In the genomic region with DNA sequence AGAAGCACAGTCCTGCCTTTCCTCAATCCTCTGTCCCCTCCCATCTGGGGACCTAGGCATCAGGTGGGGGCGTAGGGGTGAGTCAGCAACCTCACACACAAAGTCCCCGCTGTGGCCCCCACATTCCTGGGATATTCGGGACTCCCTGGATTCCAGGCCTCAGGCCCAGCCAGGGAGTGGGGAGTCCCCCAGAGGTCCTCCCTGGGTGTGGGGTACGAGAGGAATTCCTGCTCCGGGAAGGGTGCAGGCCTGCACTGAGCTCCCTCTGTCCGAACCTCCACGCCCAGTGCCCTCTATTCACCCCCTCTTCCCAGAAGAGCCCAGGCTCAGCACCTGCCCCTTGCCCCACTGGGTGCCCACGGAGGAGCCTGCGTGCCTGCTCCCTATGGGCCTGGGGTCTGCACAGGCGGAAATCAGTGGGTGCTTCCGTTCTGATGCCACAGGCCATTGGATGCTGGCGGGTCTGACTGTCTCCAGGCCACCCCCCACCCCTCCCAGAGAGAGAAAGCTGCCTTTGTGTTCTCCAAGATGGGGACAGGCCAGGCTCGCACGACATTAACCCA, we compare ENCODE assay signal across 14 cellular contexts. TPM values are rescaled to one million over a fixed set of nuclear protein-coding genes. Genes with fewer than 3 reads are reported as not detected.
A peak's percentile ranks its signal among the peaks of the same experiment; 100 is the strongest.
DNase-seq lines count a peak whose midpoint lies in the region; ATAC-seq, FAIRE-seq and TF ChIP-seq lines count a peak whose summit lies in the region.
"Had no signal": no experiment of that assay in that cellular context is flagged by ENCODE, and none has a peak within 500 bp of the region (broad histone marks: within the 10 kb centered on the region; RNA-seq: fewer than 3 reads in every experiment).

No MANE protein-coding gene starts in this region.

- H3K27me3 Mint-ChIP-seq in GM23338 (ENCODE audit: insufficient read depth, low read depth, poor library complexity) (peaks cover 56% of the 10 kb centered on the region), astrocyte (ENCODE audit: low read depth, unreplicated experiment) (peaks cover 2% of the 10 kb centered on the region)

- peak; percentile 60 for ATAC-seq in GM23338
- no peak for ATAC-seq in HG02884 (IDR thresholded peaks at IDR 0.05; ENCODE audit: unreplicated experiment)
- ATAC-seq in GM18517 (IDR thresholded peaks at IDR 0.05; ENCODE audit: unreplicated experiment) = no peak
- ATAC-seq: stimulated activated naive B cell treated with anti-CD40 and anti-IgM and Interleukin-4, amounts not matched to agents 10 μg/mL and 1 μg/mL and 100 μg/mL, for 72 hours had no signal

- H3K36me3 Mint-ChIP-seq in GM23338 (ENCODE audit: low read depth) = peaks cover 11% of the 10 kb centered on the region; the same call in 2 of the 3 replicates
- H3K36me3 Mint-ChIP-seq in astrocyte (ENCODE audit: low read depth, unreplicated experiment) = no peaks in the 10 kb centered on the region
- H3K36me3 Mint-ChIP-seq: activated naive CD8-positive, alpha-beta T cell treated with anti-CD3 and anti-CD28 coated beads for 36 hours; stimulated activated naive B cell treated with anti-CD40 and anti-IgM and Interleukin-4, amounts not matched to agents 10 μg/mL and 1 μg/mL and 100 μg/mL, for 72 hours had no signal

- H3K79me2 ChIP-seq in GM23338 (replicated peaks; ENCODE audit: insufficient read depth) (no peaks in the 10 kb centered on the region), astrocyte (ENCODE audit: insufficient read depth, low read length) (no peaks in the 10 kb centered on the region)

- H4K20me1 ChIP-seq in GM23338 (replicated peaks; ENCODE audit: insufficient read depth) = peaks cover 9% of the 10 kb centered on the region; the same call in 1 of the 2 replicates
- H4K20me1 ChIP-seq in astrocyte (ENCODE audit: insufficient read depth, low read length) = peaks cover 8% of the 10 kb centered on the region

- in situ Hi-C loops in GM13976 (cut with MboI; ENCODE audit: low sequenced_read_pairs, unreplicated experiment) = no loop called here

- H3K4me2 ChIP-seq in GM23338 = peak overlapping the region; percentile 99
- peak overlapping the region; percentile 76 for H3K4me2 ChIP-seq in astrocyte (ENCODE audit: low read length)

- H3K9me3 ChIP-seq in astrocyte (ENCODE audit: insufficient read depth, low read depth, low read length) = no peaks in the 10 kb centered on the region

- H3K9me3 Mint-ChIP-seq in GM23338 (peaks cover 3% of the 10 kb centered on the region; the same call in 1 of the 3 replicates), astrocyte (ENCODE audit: unreplicated experiment) (peaks cover 3% of the 10 kb centered on the region)
- H3K9me3 Mint-ChIP-seq: activated naive CD8-positive, alpha-beta T cell treated with anti-CD3 and anti-CD28 coated beads for 36 hours; stimulated activated naive B cell treated with anti-CD40 and anti-IgM and Interleukin-4, amounts not matched to agents 10 μg/mL and 1 μg/mL and 100 μg/mL, for 72 hours had no signal

- no peaks in the 10 kb centered on the region for H3K9me2 ChIP-seq in GM23338 (ENCODE audit: insufficient read depth)

- H3F3A ChIP-seq in GM23338 (replicated peaks; ENCODE audit: low read depth) = 0 out of 2 replicates have a peak, but pooled peaks cover 3% of the 10 kb centered on the region

- H3K4me1 ChIP-seq in GM23338 (ENCODE audit: insufficient read depth) (peaks cover 33% of the 10 kb centered on the region), astrocyte (ENCODE audit: insufficient read depth, low read length) (peaks cover 26% of the 10 kb centered on the region), rectal smooth muscle tissue (ENCODE audit: control insufficient read depth, insufficient read depth, low read length) (peaks cover 7% of the 10 kb centered on the region)

- H3K4me1 Mint-ChIP-seq in GM23338 (peaks cover 32% of the 10 kb centered on the region), astrocyte (ENCODE audit: low read depth, unreplicated experiment) (peaks cover 7% of the 10 kb centered on the region)

- 0 out of 2 replicates have a peak overlapping the region, but pooled peaks have one; percentile 45 for H3K27ac ChIP-seq in GM23338 (ENCODE audit: low read depth)
- H3K27ac ChIP-seq in astrocyte (ENCODE audit: low read depth, low read length) = peak overlapping the region; percentile 7
- H3K27ac ChIP-seq in rectal smooth muscle tissue (ENCODE audit: low read depth, low read length) = peak overlapping the region; percentile 64

- no peaks in the 10 kb centered on the region for H3K36me3 ChIP-seq in GM23338 (ENCODE audit: insufficient read depth)
- no peaks in the 10 kb centered on the region for H3K36me3 ChIP-seq in astrocyte (ENCODE audit: insufficient read depth, low read length)
- H3K36me3 ChIP-seq in rectal smooth muscle tissue (ENCODE audit: control insufficient read depth, insufficient read depth, low read length) = no peaks in the 10 kb centered on the region

- H3K27me3 ChIP-seq in GM23338 (ENCODE audit: insufficient read depth) (peaks cover 37% of the 10 kb centered on the region), astrocyte (ENCODE audit: insufficient read depth, low read length) (peaks cover 14% of the 10 kb centered on the region), rectal smooth muscle tissue (ENCODE audit: control insufficient read depth, insufficient read depth, low read length) (peaks cover 11% of the 10 kb centered on the region)

- H3K27ac Mint-ChIP-seq in GM23338 (no peak overlapping the region), astrocyte (ENCODE audit: unreplicated experiment) (peak overlapping the region; percentile 95)
- H3K27ac Mint-ChIP-seq: activated naive CD8-positive, alpha-beta T cell treated with anti-CD3 and anti-CD28 coated beads for 36 hours; B cell; stimulated activated naive B cell treated with anti-CD40 and anti-IgM and Interleukin-4, amounts not matched to agents 10 μg/mL and 1 μg/mL and 100 μg/mL, for 72 hours had no signal

- DNase-seq in GM23338 (ENCODE audit: low spot score) (peak; percentile 90), astrocyte (ENCODE audit: low read depth) (peak; percentile 27), islet precursor cell (peak; percentile 58), GM13976 (ENCODE audit: low spot score) (no peak)
- DNase-seq in stimulated activated CD4-positive, alpha-beta T cell treated with anti-CD3 and anti-CD28 coated beads, Interleukin-2, amount 100 ng/mL, for 24 hours = no peak
- DNase-seq: activated naive CD8-positive, alpha-beta T cell treated with anti-CD3 and anti-CD28 coated beads for 36 hours; DND-41; stimulated activated CD4-positive, alpha-beta T cell treated with anti-CD3 and anti-CD28 coated beads, Interleukin-2, amount 100 ng/mL, for 48 hours; stimulated activated naive B cell treated with anti-CD40 and anti-IgM and Interleukin-4, amounts not matched to agents 10 μg/mL and 1 μg/mL and 100 μg/mL, for 72 hours had no signal

- H3K9ac ChIP-seq in astrocyte (ENCODE audit: low read length) = no peak overlapping the region
- H3K9ac ChIP-seq in rectal smooth muscle tissue (ENCODE audit: low read length) = no peak overlapping the region

- no peak for TF ChIP-seq CTCF in GM23338 (conservative IDR thresholded peaks at IDR 0.05; ENCODE audit: low read depth in 2 of 2)
- no peak for TF ChIP-seq CTCF in astrocyte (IDR thresholded peaks at IDR 0.05; ENCODE audit: insufficient read depth, low read depth, low read length)
- TF ChIP-seq CTCF in GM13976 (IDR thresholded peaks at IDR 0.05; ENCODE audit: borderline replicate concordance, control extremely low read depth, extremely low read depth, insufficient read depth, missing control alignments) = no peak

- H2AFZ ChIP-seq in GM23338 = no peak overlapping the region
- H2AFZ ChIP-seq in astrocyte (ENCODE audit: low read depth, low read length) = no peak overlapping the region

- peak overlapping the region; percentile 58 for H3K4me3 Mint-ChIP-seq in GM23338
- peak overlapping the region; percentile 45 for H3K4me3 Mint-ChIP-seq in astrocyte (ENCODE audit: unreplicated experiment)
- H3K4me3 Mint-ChIP-seq: activated naive CD8-positive, alpha-beta T cell treated with anti-CD3 and anti-CD28 coated beads for 36 hours; B cell; stimulated activated naive B cell treated with anti-CD40 and anti-IgM and Interleukin-4, amounts not matched to agents 10 μg/mL and 1 μg/mL and 100 μg/mL, for 72 hours had no signal

- FAIRE-seq in astrocyte (lab: Jason Lieb, UNC) = no peak
- FAIRE-seq: GM18507 had no signal

- H3K4me3 ChIP-seq in GM23338 = peak overlapping the region; percentile 83
- H3K4me3 ChIP-seq in astrocyte (ENCODE audit: insufficient read depth, low read depth, low read length) = no peak overlapping the region
- H3K4me3 ChIP-seq in rectal smooth muscle tissue (ENCODE audit: low read length) = no peak overlapping the region

TF ChIP-seq in GM23338, 12 proteins besides CTCF, POLR2A, EP300 and RAD21:
- TF ChIP-seq CREB1 (CRISPR knock-in tag; IDR thresholded peaks at IDR 0.05; ENCODE audit: low read depth) (0 out of 2 replicates have a peak, but pooled peaks have one; percentile 3), EZH2 (IDR thresholded peaks at IDR 0.05; ENCODE audit: low read depth, unreplicated experiment) (no peak)

RNA-seq across cellular contexts. Expression of a gene that starts 3.4 kb away (rescaled TPM):
- total RNA-seq in GM23338 (2014; rRNA removed; shearing (Covaris generic)) = 21.2 and 26.0 TPM in 2 replicates
- polyA plus RNA-seq in GM23338 (2016; fragmentation: Nextera tagmentation; extraction: Ambion mirVana) = 3.7 TPM in 2 replicates
- total RNA-seq in astrocyte = 40.8 and 52.1 TPM in 2 replicates

RNA-seq across cellular contexts. Expression of a gene that starts 16.8 kb away (rescaled TPM):
- 21.6 and 23.9 TPM in 2 replicates for total RNA-seq in GM23338 (2014; rRNA removed; shearing (Covaris generic))
- 21.1 and 22.5 TPM in 2 replicates for polyA plus RNA-seq in GM23338 (2016; fragmentation: Nextera tagmentation; extraction: Ambion mirVana)
- total RNA-seq in astrocyte = 53.4 and 54.7 TPM in 2 replicates

RNA-seq across cellular contexts. Expression of a gene that starts 24.3 kb away (rescaled TPM):
- not detected in 2 replicates for total RNA-seq in GM23338 (2014; rRNA removed; shearing (Covaris generic))
- 0.08 and 0.17 TPM in 2 replicates for polyA plus RNA-seq in GM23338 (2016; fragmentation: Nextera tagmentation; extraction: Ambion mirVana)
- total RNA-seq in astrocyte = 0.23 TPM in 1 of 2 replicates, not detected in the other

RNA-seq across cellular contexts. Expression of a gene that starts 33.8 kb away (rescaled TPM):
- 11.1 and 16.5 TPM in 2 replicates for total RNA-seq in GM23338 (2014; rRNA removed; shearing (Covaris generic))
- polyA plus RNA-seq in GM23338 (2016; fragmentation: Nextera tagmentation; extraction: Ambion mirVana) = 20.6 and 21.3 TPM in 2 replicates
- 112 and 116 TPM in 2 replicates for total RNA-seq in astrocyte

RNA-seq across cellular contexts. Expression of a gene that starts 39.8 kb away (rescaled TPM):
- total RNA-seq in GM23338 (2014; rRNA removed; shearing (Covaris generic)) = 5.9 and 14.1 TPM in 2 replicates
- 15.5 and 16.9 TPM in 2 replicates for polyA plus RNA-seq in GM23338 (2016; fragmentation: Nextera tagmentation; extraction: Ambion mirVana)
- 13.8 and 14.5 TPM in 2 replicates for total RNA-seq in astrocyte

Comparison
In these comparisons a context has a peak if more than half of its experiments do, and no peak if none do; other contexts are left out.
1. DNase-seq: peak in GM23338 (single experiment), astrocyte (single experiment) and islet precursor cell (single experiment); none in stimulated activated CD4-positive, alpha-beta T cell treated with anti-CD3 and anti-CD28 coated beads, Interleukin-2, amount 100 ng/mL, for 24 hours (0 of 2) and GM13976 (single experiment).
2. H3K27ac ChIP-seq: peak in every context shown above with its lines; median percentile 64 in rectal smooth muscle tissue; 45 in GM23338; 7 in astrocyte.